In genomic region chr1:53349968-53350852, GRCh38 we compare ENCODE assay signal across 2 cellular contexts.
TF ChIP-seq lines count a peak whose summit lies in the region.

No MANE protein-coding gene starts in this region.

TF ChIP-seq in K562, 482 proteins besides CTCF, POLR2A, EP300 and RAD21:
- TF ChIP-seq BRCA1 (IDR thresholded peaks at IDR 0.05) (no peak), BRCA1 (CRISPR knock-in tag; IDR thresholded peaks at IDR 0.05) (no peak), HBP1 (CRISPR knock-in tag; IDR thresholded peaks at IDR 0.05) (no peak), PRMT5 (CRISPR knock-in tag; IDR thresholded peaks at IDR 0.05) (no peak), HDAC3 (IDR thresholded peaks at IDR 0.05; ENCODE audit: borderline replicate concordance, partially characterized antibody) (no peak), ZFP36 (IDR thresholded peaks at IDR 0.05; ENCODE audit: low read depth, low read length, partially characterized antibody) (peak; percentile 70), ZNF121 (CRISPR knock-in tag; conservative IDR thresholded peaks at IDR 0.05) (no peak), NFXL1 (CRISPR knock-in tag; IDR thresholded peaks at IDR 0.05) (no peak)
- TF ChIP-seq, protein P1, sequence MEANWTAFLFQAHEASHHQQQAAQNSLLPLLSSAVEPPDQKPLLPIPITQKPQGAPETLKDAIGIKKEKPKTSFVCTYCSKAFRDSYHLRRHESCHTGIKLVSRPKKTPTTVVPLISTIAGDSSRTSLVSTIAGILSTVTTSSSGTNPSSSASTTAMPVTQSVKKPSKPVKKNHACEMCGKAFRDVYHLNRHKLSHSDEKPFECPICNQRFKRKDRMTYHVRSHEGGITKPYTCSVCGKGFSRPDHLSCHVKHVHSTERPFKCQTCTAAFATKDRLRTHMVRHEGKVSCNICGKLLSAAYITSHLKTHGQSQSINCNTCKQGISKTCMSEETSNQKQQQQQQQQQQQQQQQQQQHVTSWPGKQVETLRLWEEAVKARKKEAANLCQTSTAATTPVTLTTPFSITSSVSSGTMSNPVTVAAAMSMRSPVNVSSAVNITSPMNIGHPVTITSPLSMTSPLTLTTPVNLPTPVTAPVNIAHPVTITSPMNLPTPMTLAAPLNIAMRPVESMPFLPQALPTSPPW (CRISPR knock-in tag; IDR thresholded peaks at IDR 0.05): no peak

TF ChIP-seq in HepG2, 621 proteins besides CTCF, POLR2A, EP300 and RAD21:
- TF ChIP-seq ZNF619 (CRISPR knock-in tag; IDR thresholded peaks at IDR 0.05): no peak
- peak; percentile 56 for TF ChIP-seq ZNF768 (CRISPR knock-in tag; IDR thresholded peaks at IDR 0.05)
